Comparison of ENCODE assay signal across 8 cellular contexts in genomic region chr9:133792721-133793470, GRCh38. TPM values are rescaled to one million over a fixed set of nuclear protein-coding genes. Genes with fewer than 3 reads are reported as not detected.
DNase-seq lines count a peak whose midpoint lies in the region; ATAC-seq, FAIRE-seq and TF ChIP-seq lines count a peak whose summit lies in the region.

No MANE protein-coding gene starts in this region.

- ATAC-seq in body of pancreas (peak; percentile 78), HG03457 (IDR thresholded peaks at IDR 0.05; ENCODE audit: unreplicated experiment) (no peak)

- peaks cover 9% of the 10 kb centered on the region for H3K4me1 ChIP-seq in body of pancreas
- H3K4me1 ChIP-seq in smooth muscle cell (ENCODE audit: low read depth), result no peaks in the 10 kb centered on the region

- H3K27me3 ChIP-seq in body of pancreas, result no peaks in the 10 kb centered on the region
- no peaks in the 10 kb centered on the region for H3K27me3 ChIP-seq in smooth muscle cell (ENCODE audit: low read depth)

- H3K9me3 ChIP-seq in body of pancreas (no peaks in the 10 kb centered on the region), smooth muscle cell (replicated peaks; ENCODE audit: low read depth) (no peaks in the 10 kb centered on the region)

- TF ChIP-seq CTCF in AG10803 (conservative IDR thresholded peaks at IDR 0.05; ENCODE audit: low read length) (peak; percentile 89), body of pancreas (IDR thresholded peaks at IDR 0.05) (peak; percentile 79 to 92 (median 81)), smooth muscle cell (IDR thresholded peaks at IDR 0.05; ENCODE audit: borderline replicate concordance, insufficient read depth, poor library complexity, severe bottlenecking) (peak; percentile 91)

- peak; percentile 65 for DNase-seq in AG10803 (ENCODE audit: low read depth)
- DNase-seq in GM18507 (ENCODE audit: extremely low spot score, insufficient read length, low read depth), result peak; percentile 65
- DNase-seq in HPDE6-E6E7 (ENCODE audit: extremely low spot score), result peak; percentile 47
- peak; percentile 65 for DNase-seq in T1000 (lab: John Stamatoyannopoulos, UW)
- peak; percentile 69 to 80 (median 74) for DNase-seq in body of pancreas
- peak; percentile 2 for DNase-seq in iPS DF 19.7 (ENCODE audit: low read depth, low spot score)
- peak; percentile 52 for DNase-seq in smooth muscle cell (lab: John Stamatoyannopoulos, UW; ENCODE audit: unreplicated experiment)

- peak overlapping the region in 2 of 4 donors; percentile 25 to 34 for H3K27ac ChIP-seq in body of pancreas
- H3K27ac ChIP-seq in smooth muscle cell (ENCODE audit: low read depth), result no peak overlapping the region

- intact Hi-C loops in body of pancreas (cut with DNase I), result loop anchor here (5.0 kb wide), 1 partner anchor 204 kb away; no protein-coding TSS in a partner anchor

- H3K4me3 ChIP-seq in AG10803 (ENCODE audit: low read length), result no peak overlapping the region
- no peak overlapping the region for H3K4me3 ChIP-seq in body of pancreas
- no peak overlapping the region for H3K4me3 ChIP-seq in smooth muscle cell

- peaks cover 14% of the 10 kb centered on the region for H4K20me1 ChIP-seq in smooth muscle cell (ENCODE audit: low read depth)

- H3K9ac ChIP-seq in smooth muscle cell (ENCODE audit: low read depth), result no peak overlapping the region

- peaks cover 0 to 19% of the 10 kb centered on the region in 2 donors for H3K36me3 ChIP-seq in body of pancreas (replicated peaks in 1 of 2; ENCODE audit: insufficient read depth in 1 of 2, low read depth in 2 of 2)
- no peaks in the 10 kb centered on the region for H3K36me3 ChIP-seq in smooth muscle cell (ENCODE audit: low read depth)

- WGBS in body of pancreas, 2 donors, result 31 to 68% methylated on average over 8 to 22 of the region's 22 CpGs
- 45% methylated on average over 22 of the region's 22 CpGs for WGBS in smooth muscle cell (ENCODE audit: low lambda C conversion rate)

- H2AFZ ChIP-seq in smooth muscle cell (ENCODE audit: low read depth), result no peak overlapping the region

- no peaks in the 10 kb centered on the region for H3K79me2 ChIP-seq in smooth muscle cell (ENCODE audit: low read depth)

- peak overlapping the region; percentile 27 for H3K4me2 ChIP-seq in smooth muscle cell

- TF ChIP-seq POLR2A in body of pancreas (IDR thresholded peaks at IDR 0.05), result no peak

- no peaks in the 10 kb centered on the region for H3F3A ChIP-seq in smooth muscle cell (ENCODE audit: low read depth)

- peak; percentile 84 for FAIRE-seq in GM18507 (lab: Jason Lieb, UNC)

RNA-seq across cellular contexts. Expression of gene SARDH, which starts 54.7 kb away (rescaled TPM):
- total RNA-seq in body of pancreas (10 to 100 TPM; 20.2 to 61.0 TPM), smooth muscle cell (3.3 and 4.5 TPM in 2 replicates)
- 10.1 and 11.8 TPM in 2 replicates for polyA plus RNA-seq in smooth muscle cell

Comparison
In these comparisons a context has a peak if more than half of its experiments do, and no peak if none do; other contexts are left out.
1. DNase-seq: peak in every context shown above with its lines; median percentile 74 in body of pancreas; 65 in AG10803; 65 in GM18507; 65 in T1000; 52 in smooth muscle cell; 47 in HPDE6-E6E7; 2 in iPS DF 19.7.